In genomic region chr18:47485221-47485797, GRCh38 we compare ENCODE assay signal across 23 cellular contexts.
"Had no signal": no experiment of that assay in that cellular context is flagged by ENCODE, and none has a peak within 500 bp of the region (broad histone marks: within the 10 kb centered on the region; RNA-seq: fewer than 3 reads in every experiment).

No MANE protein-coding gene starts in this region.

- H3K4me3 ChIP-seq: hepatocyte, lung, right lobe of liver, tibial nerve had no signal

- H3K27me3 ChIP-seq: brain microvascular endothelial cell, right lobe of liver, tibial nerve had no signal

- ATAC-seq: activated CD8-positive, alpha-beta T cell treated with anti-CD3 and anti-CD28 coated beads for 36 hours; activated T-cell treated with anti-CD3 and anti-CD28 coated beads, Interleukin-2, amount 50 U/mL, for 4 hours; activated T-helper 17 cell treated with anti-CD3 and anti-CD28 coated beads, Interleukin-2, amount 50 U/mL, for 72 hours; esophagus mucosa; left lobe of liver; right lobe of liver; T-helper 17 cell had no signal

- DNase-seq: activated CD4-positive, alpha-beta T cell treated with anti-CD3 and anti-CD28 coated beads, Interleukin-2, amount 10 ng/mL, durations not matched to agents 7 days and 5 days; activated CD4-positive, CD25-positive, alpha-beta regulatory T cell treated with anti-CD3 and anti-CD28 coated beads, Interleukin-2, amount 50 U/mL, for 72 hours; activated CD8-positive, alpha-beta T cell treated with anti-CD3 and anti-CD28 coated beads for 36 hours; activated gamma-delta T cell treated with Interleukin-2 at 50 U/mL for 16 hours; activated naive CD4-positive, alpha-beta T cell treated with anti-CD3 and anti-CD28 coated beads, Interleukin-2, amount 50 U/mL, for 16 hours; activated T-cell treated with anti-CD3 and anti-CD28 coated beads, Interleukin-2, amount 50 U/mL, for 4 hours; amniotic stem cell; brain microvascular endothelial cell; caudate nucleus; foreskin melanocyte; posterior cingulate gyrus; right lobe of liver; stimulated activated CD4-positive, alpha-beta T cell treated with anti-CD3 and anti-CD28 coated beads, Interleukin-2, amount 100 ng/mL, for 48 hours; stimulated activated naive CD4-positive, alpha-beta T cell treated with Interleukin-2 at 50 U/mL for 16 hours; T-helper 17 cell; T1000; WERI-Rb-1 had no signal

- H3K4me1 ChIP-seq: right lobe of liver, tibial nerve had no signal

- H3K27ac ChIP-seq: brain microvascular endothelial cell, hepatocyte, right lobe of liver, tibial nerve, WERI-Rb-1 had no signal

- H3K9me3 ChIP-seq: right lobe of liver had no signal

- H3K36me3 ChIP-seq: brain microvascular endothelial cell, right lobe of liver, tibial nerve, WERI-Rb-1 had no signal
